Comparison of ENCODE assay signal across 19 cellular contexts in the genomic region with DNA sequence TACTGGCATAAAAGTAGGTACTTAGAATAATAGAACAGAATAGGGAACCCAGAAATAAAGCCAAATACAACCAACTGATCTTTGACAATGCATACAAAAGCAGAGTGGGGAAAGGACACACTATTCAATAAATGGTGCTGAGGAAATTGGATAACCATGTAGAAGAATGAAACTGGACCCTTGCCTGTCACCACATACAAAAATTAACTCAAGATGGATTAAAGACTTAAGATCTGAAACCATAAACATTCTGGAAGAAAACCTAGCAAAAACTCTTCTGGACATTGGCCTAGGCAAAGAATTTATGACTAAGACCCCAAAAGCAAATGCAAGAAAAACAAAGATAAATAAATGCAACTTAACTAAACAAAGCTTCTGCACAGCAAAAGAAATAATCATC. TPM values are rescaled to one million over a fixed set of nuclear protein-coding genes. Genes with fewer than 3 reads are reported as not detected.
DNase-seq lines count a peak whose midpoint lies in the region; ATAC-seq and TF ChIP-seq lines count a peak whose summit lies in the region.
"Had no signal": no experiment of that assay in that cellular context is flagged by ENCODE, and none has a peak within 500 bp of the region (broad histone marks: within the 10 kb centered on the region; RNA-seq: fewer than 3 reads in every experiment).

No MANE protein-coding gene starts in this region.

- H4K20me1 ChIP-seq in IMR-90 (ENCODE audit: insufficient read depth, low read length), result no peaks in the 10 kb centered on the region; the same call in 1 of the 2 replicates
- H4K20me1 ChIP-seq: BLaER1 treated with 17β-estradiol and CSF1 and Interleukin-3, amounts not matched to agents 10 nM and 100 nM had no signal

- no peak for TF ChIP-seq POLR2A in IMR-90 (IDR thresholded peaks at IDR 0.05; ENCODE audit: low read depth, low read length)

- no peak overlapping the region for H3K23ac ChIP-seq in IMR-90 (ENCODE audit: low read depth, low read length)

- no peak overlapping the region for H3K4me2 ChIP-seq in IMR-90 (ENCODE audit: low read depth, low read length)
- H3K4me2 ChIP-seq: A549; BLaER1 treated with 17β-estradiol and CSF1 and Interleukin-3, amounts not matched to agents 10 nM and 100 nM had no signal

- ATAC-seq in IMR-90 (ENCODE audit: low read depth), result peak; percentile 60; the same call in 1 of the 2 replicates
- ATAC-seq in GM21447 (IDR thresholded peaks at IDR 0.05; ENCODE audit: unreplicated experiment), result no peak
- ATAC-seq in GM18517 (IDR thresholded peaks at IDR 0.05; ENCODE audit: unreplicated experiment), result no peak
- ATAC-seq in HG02938 (IDR thresholded peaks at IDR 0.05; ENCODE audit: unreplicated experiment), result no peak
- ATAC-seq: A549 had no signal

- H3K9me1 ChIP-seq in IMR-90 (ENCODE audit: insufficient read depth, low read length), result no peaks in the 10 kb centered on the region

- no peak for TF ChIP-seq RAD21 in IMR-90 (IDR thresholded peaks at IDR 0.05; ENCODE audit: low read length)

- no peak overlapping the region for H3K14ac ChIP-seq in IMR-90 (replicated peaks; ENCODE audit: low read depth, low read length)

- in situ Hi-C loops in IMR-90 (cut with MboI; ENCODE audit: low sequenced_read_pairs), result loop anchor here (25.0 kb wide), 1 partner anchor 762 kb away; no protein-coding TSS in a partner anchor
- in situ Hi-C loops in astrocyte of the cerebellum (cut with HindIII; ENCODE audit: low sequenced_read_pairs), result no loop called here

- H3K18ac ChIP-seq in IMR-90 (ENCODE audit: low read depth, low read length), result no peak overlapping the region

- H4K8ac ChIP-seq in IMR-90 (ENCODE audit: low read depth in 2 of 2, low read length in 2 of 2), result no peak overlapping the region

- CTCF ChIA-PET in IMR-90 (lab: Yijun Ruan, JAX), result no interaction called here

- H2BK20ac ChIP-seq in IMR-90 (ENCODE audit: low read depth, low read length), result no peak overlapping the region

- H3K27me3 ChIP-seq in IMR-90 (ENCODE audit: control insufficient read depth, insufficient read depth, low read length), result no peaks in the 10 kb centered on the region
- H3K27me3 ChIP-seq: BE2C; BLaER1 treated with 17β-estradiol and CSF1 and Interleukin-3, amounts not matched to agents 10 nM and 100 nM had no signal

- H3K4ac ChIP-seq in IMR-90 (ENCODE audit: low read depth, low read length), result no peak overlapping the region

- peaks cover 7 to 11% of the 10 kb centered on the region in 2 experiments; a peak in 2 of 4 replicates for H3K79me1 ChIP-seq in IMR-90 (ENCODE audit: low read depth in 1 of 2, low read length in 2 of 2)

- H4K5ac ChIP-seq in IMR-90 (ENCODE audit: low read depth, low read length), result no peak overlapping the region

- H4K91ac ChIP-seq in IMR-90 (ENCODE audit: insufficient read depth, low read depth, low read length), result no peak overlapping the region

- H3K9ac ChIP-seq in IMR-90 (ENCODE audit: low read depth, low read length), result no peak overlapping the region
- H3K9ac ChIP-seq: BLaER1 treated with 17β-estradiol and CSF1 and Interleukin-3, amounts not matched to agents 10 nM and 100 nM had no signal

- POLR2A ChIA-PET in IMR-90 (lab: Charles Lee; ENCODE audit: unreplicated experiment), result no interaction called here

- H3K9me3 ChIP-seq in IMR-90 (ENCODE audit: control insufficient read depth, insufficient read depth, low read length), result no peaks in the 10 kb centered on the region
- H3K9me3 ChIP-seq: BE2C had no signal

- intact Hi-C loops in IMR-90 (cut with micrococcal nuclease), result no loop called here

- H2AK9ac ChIP-seq in IMR-90 (replicated peaks; ENCODE audit: low read depth, low read length, poor library complexity), result no peak overlapping the region

- TF ChIP-seq CTCF in IMR-90 (conservative IDR thresholded peaks at IDR 0.05; ENCODE audit: low read depth, low read length) (no peak), astrocyte of the cerebellum (IDR thresholded peaks at IDR 0.05; ENCODE audit: low read depth, low read length, missing control alignments) (no peak)

- dilution Hi-C loops in IMR-90 (cut with HindIII; ENCODE audit: low sequenced_read_pairs, unreplicated experiment), result no loop called here

- DNase-seq in IMR-90, result no peak
- peak; percentile 32 for DNase-seq in astrocyte of the cerebellum (ENCODE audit: low read depth)
- DNase-seq in fibroblast of gingiva (ENCODE audit: low read depth), result peak; percentile 69
- DNase-seq: 8988T; ACHN; AML-193; BE2C; CD4-positive, alpha-beta T cell; CD8-positive, alpha-beta memory T cell; DMS 273 treated with DMSO at 0.1 percent for 48 hours; DMS79 treated with DMSO at 0.1 percent for 48 hours; GOT3; HFFc6 had no signal

- H3K56ac ChIP-seq in IMR-90 (ENCODE audit: extremely low read depth, insufficient read depth, low read length), result no peak overlapping the region

- no peak overlapping the region for H2BK120ac ChIP-seq in IMR-90 (ENCODE audit: low read depth, low read length)

- H2BK15ac ChIP-seq in IMR-90 (ENCODE audit: low read depth, low read length), result no peak overlapping the region

- H2AK5ac ChIP-seq in IMR-90 (ENCODE audit: low read depth, low read length), result no peak overlapping the region

- no peaks in the 10 kb centered on the region for H3K36me3 ChIP-seq in IMR-90 (ENCODE audit: control insufficient read depth, insufficient read depth, low read length)
- H3K36me3 ChIP-seq: BE2C, HAP-1 had no signal

- H3K4me3 ChIP-seq in IMR-90 (ENCODE audit: insufficient read depth, low read depth, low read length), result no peak overlapping the region
- H3K4me3 ChIP-seq in astrocyte of the cerebellum (ENCODE audit: low read depth, low read length), result no peak overlapping the region
- H3K4me3 ChIP-seq: A549; BLaER1 treated with 17β-estradiol and CSF1 and Interleukin-3, amounts not matched to agents 10 nM and 100 nM; HAP-1 had no signal

- H2BK5ac ChIP-seq in IMR-90 (ENCODE audit: low read depth, low read length, poor library complexity, severe bottlenecking), result no peak overlapping the region

- H2AFZ ChIP-seq in IMR-90 (replicated peaks; ENCODE audit: low read length, poor library complexity), result no peak overlapping the region

- H3K4me1 ChIP-seq in IMR-90 (ENCODE audit: control insufficient read depth, insufficient read depth, low read length), result no peaks in the 10 kb centered on the region
- H3K4me1 ChIP-seq: A549, BE2C, HAP-1 had no signal

- H3K27ac ChIP-seq in IMR-90 (ENCODE audit: insufficient read depth, low read length), result no peak overlapping the region
- H3K27ac ChIP-seq: A549; BLaER1 treated with 17β-estradiol and CSF1 and Interleukin-3, amounts not matched to agents 10 nM and 100 nM had no signal

- no TSS peak for BruUV-seq in IMR-90 (replicated peaks; lab: Mats Ljungman, UMichigan)

TF ChIP-seq in IMR-90, 13 proteins besides CTCF, POLR2A, EP300 and RAD21:
- no peak for TF ChIP-seq BHLHE40 (IDR thresholded peaks at IDR 0.05; ENCODE audit: low read depth, low read length)
- TF ChIP-seq, protein P1, sequence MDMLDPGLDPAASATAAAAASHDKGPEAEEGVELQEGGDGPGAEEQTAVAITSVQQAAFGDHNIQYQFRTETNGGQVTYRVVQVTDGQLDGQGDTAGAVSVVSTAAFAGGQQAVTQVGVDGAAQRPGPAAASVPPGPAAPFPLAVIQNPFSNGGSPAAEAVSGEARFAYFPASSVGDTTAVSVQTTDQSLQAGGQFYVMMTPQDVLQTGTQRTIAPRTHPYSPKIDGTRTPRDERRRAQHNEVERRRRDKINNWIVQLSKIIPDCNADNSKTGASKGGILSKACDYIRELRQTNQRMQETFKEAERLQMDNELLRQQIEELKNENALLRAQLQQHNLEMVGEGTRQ (IDR thresholded peaks at IDR 0.05; ENCODE audit: low read depth, low read length), result no peak
- TF ChIP-seq NFE2L2 (IDR thresholded peaks at IDR 0.05; ENCODE audit: low read depth, low read length), result no peak
- no peak for TF ChIP-seq CHD1 (IDR thresholded peaks at IDR 0.05; ENCODE audit: low read depth, low read length)
- TF ChIP-seq FOS (IDR thresholded peaks at IDR 0.05; ENCODE audit: low read depth, low read length), result no peak
- no peak for TF ChIP-seq RFX5 (IDR thresholded peaks at IDR 0.05; ENCODE audit: low read depth, low read length)
- no peak for TF ChIP-seq MAZ (IDR thresholded peaks at IDR 0.05; ENCODE audit: borderline replicate concordance, low read depth, low read length)
- no peak for TF ChIP-seq RCOR1 (IDR thresholded peaks at IDR 0.05; ENCODE audit: insufficient replicate concordance, low read length)
- no peak for TF ChIP-seq SMC3 (IDR thresholded peaks at IDR 0.05; ENCODE audit: low read depth, low read length)
- TF ChIP-seq MAFK (IDR thresholded peaks at IDR 0.05; ENCODE audit: low read depth, low read length), result no peak
- no peak for TF ChIP-seq CEBPB (IDR thresholded peaks at IDR 0.05; ENCODE audit: low read depth, low read length)
- TF ChIP-seq MXI1 (IDR thresholded peaks at IDR 0.05; ENCODE audit: borderline replicate concordance, low read depth, low read length), result no peak
- TF ChIP-seq, protein P2, sequence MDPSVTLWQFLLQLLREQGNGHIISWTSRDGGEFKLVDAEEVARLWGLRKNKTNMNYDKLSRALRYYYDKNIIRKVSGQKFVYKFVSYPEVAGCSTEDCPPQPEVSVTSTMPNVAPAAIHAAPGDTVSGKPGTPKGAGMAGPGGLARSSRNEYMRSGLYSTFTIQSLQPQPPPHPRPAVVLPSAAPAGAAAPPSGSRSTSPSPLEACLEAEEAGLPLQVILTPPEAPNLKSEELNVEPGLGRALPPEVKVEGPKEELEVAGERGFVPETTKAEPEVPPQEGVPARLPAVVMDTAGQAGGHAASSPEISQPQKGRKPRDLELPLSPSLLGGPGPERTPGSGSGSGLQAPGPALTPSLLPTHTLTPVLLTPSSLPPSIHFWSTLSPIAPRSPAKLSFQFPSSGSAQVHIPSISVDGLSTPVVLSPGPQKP (IDR thresholded peaks at IDR 0.05; ENCODE audit: borderline replicate concordance, low read depth, low read length), result no peak

RNA-seq across cellular contexts. Expression of a gene that starts 45.6 kb away (rescaled TPM):
- 30.5 and 37.5 TPM in 2 replicates for total RNA-seq in IMR-90 (2012; rRNA removed)
- 12.7 and 13.8 TPM in 2 replicates for polyA plus RNA-seq in IMR-90 (2012; rRNA removed)
- 1.9 and 3.3 TPM in 2 replicates for polyA plus RNA-seq in IMR-90 (2012; cell fraction: cytosol; rRNA removed)
- 0.71 and 6.6 TPM in 2 replicates for polyA plus RNA-seq in IMR-90 (2012; cell fraction: nucleus; rRNA removed; ENCODE audit: low replicate concordance)

RNA-seq across cellular contexts. Expression of a gene that starts 45.8 kb away (rescaled TPM):
- not detected in 2 replicates for total RNA-seq in IMR-90 (2012; rRNA removed)
- 0.03 TPM in 1 of 2 replicates, not detected in the other for polyA plus RNA-seq in IMR-90 (2012; rRNA removed)
- not detected in 2 replicates for polyA plus RNA-seq in IMR-90 (2012; cell fraction: cytosol; rRNA removed)
- polyA plus RNA-seq in IMR-90 (2012; cell fraction: nucleus; rRNA removed; ENCODE audit: low replicate concordance), result 0.02 TPM in 1 of 2 replicates, not detected in the other
